10 cellular contexts compared by ENCODE assay signal in the genomic region with DNA sequence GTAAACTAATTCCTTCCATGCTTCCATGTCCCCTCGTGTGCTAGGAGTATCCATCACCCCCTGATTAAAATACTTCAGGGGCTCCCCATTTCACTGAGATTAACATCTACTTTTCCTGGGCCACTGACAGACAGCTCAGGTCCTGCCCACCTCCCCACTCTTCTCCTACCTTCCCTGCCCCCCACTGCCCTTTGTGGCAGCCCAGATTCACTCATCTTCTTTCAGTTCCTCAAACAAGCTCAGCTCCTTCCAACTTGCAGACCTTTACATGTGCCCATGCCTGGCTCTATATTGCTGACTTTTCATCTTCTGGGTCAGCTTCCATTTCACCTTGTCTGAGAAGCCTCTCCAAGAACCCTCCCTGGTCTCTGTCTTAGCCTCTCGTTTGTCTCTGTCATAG. TPM values are rescaled to one million over a fixed set of nuclear protein-coding genes. Genes with fewer than 3 reads are reported as not detected.
DNase-seq lines count a peak whose midpoint lies in the region; ATAC-seq lines count a peak whose summit lies in the region.
"Had no signal": no experiment of that assay in that cellular context is flagged by ENCODE, and none has a peak within 500 bp of the region (broad histone marks: within the 10 kb centered on the region; RNA-seq: fewer than 3 reads in every experiment).

No MANE protein-coding gene starts in this region.

- no peak overlapping the region for H3K4me3 ChIP-seq in Karpas-422 (ENCODE audit: low read length)

- no peak overlapping the region for H3K27ac ChIP-seq in Karpas-422 (ENCODE audit: low read length)

- H3K27me3 ChIP-seq in Karpas-422 (ENCODE audit: low read length), result no peaks in the 10 kb centered on the region

- ATAC-seq in GM19351 (IDR thresholded peaks at IDR 0.05; ENCODE audit: unreplicated experiment) (peak; percentile 74), HG02852 (IDR thresholded peaks at IDR 0.05; ENCODE audit: unreplicated experiment) (peak; percentile 87)

- no peaks in the 10 kb centered on the region for H4K20me1 ChIP-seq in Karpas-422 (ENCODE audit: insufficient read depth, low read depth, low read length)

- DNase-seq in Karpas-422 (peak; percentile 54), ureter (ENCODE audit: low spot score) (no peak), NCI-H128 (lab: John Stamatoyannopoulos, UW; ENCODE audit: unreplicated experiment) (no peak), COLO668 (lab: John Stamatoyannopoulos, UW; ENCODE audit: unreplicated experiment) (no peak), kidney glomerular epithelial cell (lab: John Stamatoyannopoulos, UW) (no peak)
- DNase-seq: activated CD4-positive, alpha-beta T cell treated with anti-CD3 and anti-CD28 coated beads for 4 hours; amygdala; GDM1 had no signal

- H3K4me1 ChIP-seq in Karpas-422 (ENCODE audit: low read length), result no peaks in the 10 kb centered on the region

- no peak overlapping the region for H3K9ac ChIP-seq in Karpas-422 (ENCODE audit: low read length)

- H3K79me2 ChIP-seq in Karpas-422 (ENCODE audit: low read length), result no peaks in the 10 kb centered on the region

- no peak overlapping the region for H2AFZ ChIP-seq in Karpas-422 (ENCODE audit: low read length)

- H3K4me2 ChIP-seq in Karpas-422 (ENCODE audit: low read depth, low read length, poor library complexity, severe bottlenecking), result no peak overlapping the region

- H3K9me3 ChIP-seq in Karpas-422 (ENCODE audit: low read length), result no peaks in the 10 kb centered on the region

- H3K36me3 ChIP-seq in Karpas-422 (ENCODE audit: insufficient read depth, low read length), result no peaks in the 10 kb centered on the region

- no peaks in the 10 kb centered on the region for H3K9me2 ChIP-seq in Karpas-422 (replicated peaks; ENCODE audit: insufficient read depth, low read length)

RNA-seq across cellular contexts. Expression of gene RUFY4, which starts 12.0 kb away (rescaled TPM):
- total RNA-seq in Karpas-422 (2014; rRNA removed; shearing (Covaris generic); ENCODE audit: low replicate concordance), result 0.11 TPM in 1 of 2 replicates, not detected in the other
- 5.6 TPM for total RNA-seq in ureter

RNA-seq across cellular contexts. Expression of gene CXCR2, which starts 44.8 kb away (rescaled TPM):
- total RNA-seq in Karpas-422 (2014; rRNA removed; shearing (Covaris generic); ENCODE audit: low replicate concordance), result not detected in 2 replicates
- 7.7 TPM for total RNA-seq in ureter
